ENCODE assay signal across 16 cellular contexts in the genomic region with DNA sequence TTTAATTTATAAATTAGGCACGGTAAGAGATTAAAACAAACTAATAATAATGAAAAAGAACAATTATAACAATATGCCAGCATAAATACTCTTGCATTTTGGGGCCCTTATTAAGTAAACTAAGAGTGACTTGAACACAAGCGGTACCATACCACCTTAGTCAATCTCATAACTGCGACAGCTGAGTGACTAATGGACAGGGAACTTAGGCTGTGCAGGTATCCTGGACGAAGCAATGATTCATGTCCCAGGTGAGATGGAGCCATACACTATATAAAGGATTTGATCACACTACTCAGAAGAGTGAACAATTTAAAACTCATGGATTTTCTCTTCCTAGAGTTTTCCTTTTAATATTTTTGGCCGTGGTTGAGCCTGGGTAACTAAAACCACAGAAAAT. TPM values are rescaled to one million over a fixed set of nuclear protein-coding genes. Genes with fewer than 3 reads are reported as not detected.
"Had no signal": no experiment of that assay in that cellular context is flagged by ENCODE, and none has a peak within 500 bp of the region (broad histone marks: within the 10 kb centered on the region; RNA-seq: fewer than 3 reads in every experiment).

No MANE protein-coding gene starts in this region.

- H3K27ac Mint-ChIP-seq: activated CD4-positive, alpha-beta memory T cell treated with anti-CD3 and anti-CD28 coated beads for 36 hours; naive B cell; progenitor cell of endocrine pancreas; T-helper 2 cell treated with Interferon-gamma antibody and Interleukin-4, amounts not matched to agents 5 μg/mL and 100 μg/mL, for 36 hours; type B pancreatic cell had no signal

- H3K4me3 Mint-ChIP-seq: activated CD4-positive, alpha-beta memory T cell treated with anti-CD3 and anti-CD28 coated beads for 36 hours; naive B cell; T-helper 2 cell treated with Interferon-gamma antibody and Interleukin-4, amounts not matched to agents 5 μg/mL and 100 μg/mL, for 36 hours; type B pancreatic cell had no signal

- H3K9me3 Mint-ChIP-seq: activated CD4-positive, alpha-beta memory T cell treated with anti-CD3 and anti-CD28 coated beads for 36 hours; T-helper 2 cell treated with Interferon-gamma antibody and Interleukin-4, amounts not matched to agents 5 μg/mL and 100 μg/mL, for 36 hours; type B pancreatic cell had no signal

- ATAC-seq: left colon, right cardiac atrium had no signal

- H3K27me3 Mint-ChIP-seq: progenitor cell of endocrine pancreas, type B pancreatic cell had no signal

- H3K36me3 Mint-ChIP-seq: activated CD4-positive, alpha-beta memory T cell treated with anti-CD3 and anti-CD28 coated beads for 36 hours; naive B cell; type B pancreatic cell had no signal

- H3K4me1 ChIP-seq: ascending aorta, SJCRH30 had no signal

- DNase-seq: activated CD4-positive, alpha-beta memory T cell treated with anti-CD3 and anti-CD28 coated beads for 36 hours; activated CD4-positive, CD25-positive, alpha-beta regulatory T cell treated with anti-CD3 and anti-CD28 coated beads, Interleukin-2, amount 50 U/mL, for 72 hours; activated gamma-delta T cell; hypothalamus; left colon; naive B cell; nucleus accumbens; right cardiac atrium; SJCRH30; small intestine; substantia nigra had no signal

- H3K27ac ChIP-seq: ascending aorta, SJCRH30 had no signal

- H3K27me3 ChIP-seq: ascending aorta, SJCRH30 had no signal

RNA-seq across cellular contexts. Expression of a gene that starts 4.3 kb away (rescaled TPM):
- total RNA-seq: activated CD4-positive, alpha-beta memory T cell treated with anti-CD3 and anti-CD28 coated beads for 36 hours; ascending aorta; epithelial cell of proximal tubule; progenitor cell of endocrine pancreas; right cardiac atrium; SJCRH30 had no signal
- polyA plus RNA-seq: right cardiac atrium had no signal

RNA-seq across cellular contexts. Expression of a gene that starts 15.1 kb away (rescaled TPM):
- total RNA-seq: activated CD4-positive, alpha-beta memory T cell treated with anti-CD3 and anti-CD28 coated beads for 36 hours; ascending aorta; epithelial cell of proximal tubule; left colon; progenitor cell of endocrine pancreas; right cardiac atrium; SJCRH30 had no signal
- polyA plus RNA-seq: right cardiac atrium had no signal

RNA-seq across cellular contexts. Expression of a gene that starts 15.5 kb away (rescaled TPM):
- total RNA-seq: ascending aorta, epithelial cell of proximal tubule, progenitor cell of endocrine pancreas, SJCRH30 had no signal

RNA-seq across cellular contexts. Expression of a gene that starts 30.5 kb away (rescaled TPM):
- total RNA-seq: activated CD4-positive, alpha-beta memory T cell treated with anti-CD3 and anti-CD28 coated beads for 36 hours; ascending aorta; epithelial cell of proximal tubule; progenitor cell of endocrine pancreas; right cardiac atrium; SJCRH30 had no signal

RNA-seq across cellular contexts. Expression of a gene that starts 47.9 kb away (rescaled TPM):
- total RNA-seq: activated CD4-positive, alpha-beta memory T cell treated with anti-CD3 and anti-CD28 coated beads for 36 hours; ascending aorta; epithelial cell of proximal tubule; progenitor cell of endocrine pancreas; SJCRH30 had no signal
